In the genomic region with DNA sequence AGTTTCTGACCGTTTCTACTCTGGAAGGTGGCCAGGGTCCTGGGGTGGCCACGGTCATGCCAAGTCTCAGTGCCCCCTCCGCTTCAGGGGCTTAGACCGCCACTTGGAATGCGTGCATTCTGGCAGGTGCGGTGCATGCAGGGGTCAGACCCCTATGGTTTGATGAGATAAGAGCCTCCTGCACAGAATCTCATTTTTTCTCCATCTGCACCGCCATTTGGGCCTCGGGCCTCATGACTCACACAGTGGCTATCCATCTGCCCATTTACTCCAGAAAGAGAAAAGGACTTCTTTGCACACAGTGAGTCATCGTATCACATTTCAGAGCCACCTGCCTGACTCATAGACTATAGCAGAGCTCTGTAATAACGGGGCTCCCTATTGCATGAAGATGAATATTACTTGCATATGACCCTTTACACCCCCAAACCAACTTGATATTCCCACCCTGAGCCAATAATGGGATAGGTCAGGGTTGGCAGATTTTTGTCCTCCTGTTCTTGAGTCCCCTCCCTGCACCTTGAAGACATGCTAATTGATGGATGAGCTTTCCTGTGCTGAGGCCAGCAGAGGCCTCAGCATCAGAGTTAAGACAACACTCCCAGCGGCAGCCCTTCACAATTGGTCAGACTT, we compare ENCODE assay signal across 8 cellular contexts.
DNase-seq lines count a peak whose midpoint lies in the region; ATAC-seq and TF ChIP-seq lines count a peak whose summit lies in the region.
"Had no signal": no experiment of that assay in that cellular context is flagged by ENCODE, and none has a peak within 500 bp of the region (broad histone marks: within the 10 kb centered on the region; RNA-seq: fewer than 3 reads in every experiment).

No MANE protein-coding gene starts in this region.

- H3K79me2 ChIP-seq in HCT116 (ENCODE audit: insufficient read depth, low read length): no peaks in the 10 kb centered on the region

- RAD21 ChIA-PET in HCT116 (lab: Charles Lee; ENCODE audit: low non-redundant PET in 1 of 2, low total read pairs in 2 of 2, uncharacterized antibody in 2 of 2, unreplicated experiment in 2 of 2): interaction anchor here (0.6 kb wide), 2 partner anchors 120 to 244 kb away, joined by 3 read pairs; no protein-coding TSS in a partner anchor

- in situ Hi-C loops in GM13977 (cut with MboI; ENCODE audit: low pct_unique_long_range_greater_than_20kb, low sequenced_read_pairs, unreplicated experiment): no loop called here

- ATAC-seq in HCT116 (peak; percentile 81), HG03135 (IDR thresholded peaks at IDR 0.05; ENCODE audit: unreplicated experiment) (no peak)
- ATAC-seq: heart left ventricle had no signal

- no peaks in the 10 kb centered on the region for H4K20me1 ChIP-seq in HCT116 (ENCODE audit: insufficient read depth)

- CTCF ChIA-PET in HCT116 (lab: Charles Lee): no interaction called here

- POLR2A ChIA-PET in HCT116 (lab: Charles Lee): interaction anchor here (0.7 kb wide), 1 partner anchor 114 kb away, joined by 3 read pairs; no protein-coding TSS in a partner anchor

- TF ChIP-seq CTCF in HCT116 (IDR thresholded peaks at IDR 0.05 in 2 of 3, conservative IDR thresholded peaks at IDR 0.05 in 1 of 3; ENCODE audit: borderline replicate concordance in 1 of 3, insufficient read depth in 1 of 3, low read depth in 2 of 3, low read length in 2 of 3) (no peak), epithelial cell of proximal tubule (conservative IDR thresholded peaks at IDR 0.05; ENCODE audit: low read depth, low read length) (no peak), GM13977 (IDR thresholded peaks at IDR 0.05; ENCODE audit: extremely low read depth, insufficient read depth, missing control alignments) (no peak)

- BruUV-seq in HCT116 (replicated peaks; lab: Mats Ljungman, UMichigan): no TSS peak

- H3K4me3 ChIP-seq in HCT116 (replicated peaks in 1 of 2; ENCODE audit: low read depth in 1 of 2, low read length in 2 of 2): peak overlapping the region in 1 of 2 experiments; percentile 36; a peak in 2 of 4 replicates
- H3K4me3 ChIP-seq in epithelial cell of proximal tubule (ENCODE audit: low read depth, low read length): no peak overlapping the region
- no peak overlapping the region for H3K4me3 ChIP-seq in skeletal muscle tissue (ENCODE audit: low read length in 3 of 3)
- H3K4me3 ChIP-seq: heart left ventricle had no signal

- DNase-seq in HCT116 (ENCODE audit: low read depth, low spot score) (peak; percentile 92), NCI-H82 treated with DMSO at 0.1 percent for 48 hours (lab: John Stamatoyannopoulos, UW; ENCODE audit: unreplicated experiment) (peak; percentile 26), epithelial cell of proximal tubule (ENCODE audit: low read depth) (peak; percentile 76), GM13977 (ENCODE audit: low spot score) (no peak), NOMO-1 treated with DMSO at 0.1 percent for 48 hours (lab: John Stamatoyannopoulos, UW; ENCODE audit: unreplicated experiment) (no peak)
- DNase-seq: heart left ventricle had no signal

- no peaks in the 10 kb centered on the region for H3K9me2 ChIP-seq in HCT116 (ENCODE audit: insufficient read depth)

- H3K27me3 ChIP-seq in HCT116 (ENCODE audit: insufficient read depth, low read length) (no peaks in the 10 kb centered on the region), skeletal muscle tissue (ENCODE audit: control insufficient read depth in 3 of 3, insufficient read depth in 3 of 3, low read length in 3 of 3) (no peaks in the 10 kb centered on the region)
- H3K27me3 ChIP-seq: heart left ventricle had no signal

- H3K36me3 ChIP-seq in HCT116 (ENCODE audit: control insufficient read depth in 1 of 2, insufficient read depth in 2 of 2, low read length in 2 of 2): no peaks in the 10 kb centered on the region
- no peaks in the 10 kb centered on the region for H3K36me3 ChIP-seq in skeletal muscle tissue (ENCODE audit: control insufficient read depth in 3 of 3, insufficient read depth in 3 of 3, low read length in 3 of 3)
- H3K36me3 ChIP-seq: heart left ventricle had no signal

- no peak for TF ChIP-seq POLR2A in HCT116 (IDR thresholded peaks at IDR 0.05; ENCODE audit: borderline replicate concordance, extremely low read depth, insufficient read depth, insufficient read length)

- intact Hi-C loops in HCT116 (cut with micrococcal nuclease): loop anchor here (2.0 kb wide), 1 partner anchor 157 kb away; the partner anchor contains the start of gene NR3C1

- H3K4me2 ChIP-seq in HCT116 (ENCODE audit: low read length): peak overlapping the region; percentile 81

- peak overlapping the region; percentile 79 for H2AFZ ChIP-seq in HCT116 (ENCODE audit: low read depth, low read length, poor library complexity, severe bottlenecking)

- peak overlapping the region; percentile 77 for H3K27ac ChIP-seq in HCT116 (ENCODE audit: low read depth, low read length)
- peak overlapping the region; percentile 89 for H3K27ac ChIP-seq in skeletal muscle tissue (ENCODE audit: low read depth, low read length)
- H3K27ac ChIP-seq: heart left ventricle had no signal

- peaks cover 54 to 79% of the 10 kb centered on the region in 2 experiments for H3K4me1 ChIP-seq in HCT116 (ENCODE audit: control insufficient read depth in 1 of 2, insufficient read depth in 2 of 2, low read length in 2 of 2)
- peaks cover 36 to 54% (median 42%) of the 10 kb centered on the region in 3 donors for H3K4me1 ChIP-seq in skeletal muscle tissue (ENCODE audit: control insufficient read depth in 3 of 3, insufficient read depth in 3 of 3, low read length in 3 of 3)

- no peak for TF ChIP-seq RAD21 in HCT116 (IDR thresholded peaks at IDR 0.05; ENCODE audit: low read depth)

- H3K9me3 ChIP-seq in HCT116 (ENCODE audit: control insufficient read depth in 1 of 2, insufficient read depth in 1 of 2, low read depth in 1 of 2, low read length in 2 of 2) (no peaks in the 10 kb centered on the region; a peak in 1 of 4 replicates), skeletal muscle tissue (ENCODE audit: control insufficient read depth in 3 of 3, low read length in 3 of 3) (no peaks in the 10 kb centered on the region)
- H3K9me3 ChIP-seq: heart left ventricle had no signal

- H3K9ac ChIP-seq in HCT116 (ENCODE audit: low read length) (peak overlapping the region; percentile 26), skeletal muscle tissue (ENCODE audit: low read depth in 1 of 3, low read length in 3 of 3) (peak overlapping the region in 1 of 3 donors; percentile 47)

TF ChIP-seq in HCT116, 20 proteins besides CTCF, POLR2A, EP300 and RAD21:
- TF ChIP-seq ELF1 (IDR thresholded peaks at IDR 0.05; ENCODE audit: borderline replicate concordance, low read depth) (no peak), POLR2AphosphoS5 (IDR thresholded peaks at IDR 0.05; ENCODE audit: low read depth, low read length) (peak; percentile 69; the same call in 1 of the 2 replicates), ZBTB33 (IDR thresholded peaks at IDR 0.05; ENCODE audit: extremely low read depth, insufficient replicate concordance, low read length) (peak; percentile 35), TCF7L2 (IDR thresholded peaks at IDR 0.05; ENCODE audit: borderline replicate concordance, extremely low read depth, insufficient read depth, insufficient read length) (peak; percentile 91), ZFX (IDR thresholded peaks at IDR 0.05) (no peak), CBX3 (IDR thresholded peaks at IDR 0.05; ENCODE audit: low read depth) (no peak), SIN3A (IDR thresholded peaks at IDR 0.05; ENCODE audit: low read depth) (no peak), ZNF274 (IDR thresholded peaks at IDR 0.05; ENCODE audit: low read depth, low read length) (no peak), YY1 (IDR thresholded peaks at IDR 0.05; ENCODE audit: extremely low read depth, insufficient replicate concordance, low read depth, low read length) (peak; percentile 87), SRF (IDR thresholded peaks at IDR 0.05; ENCODE audit: low read depth) (no peak), EZH2phosphoT487 (IDR thresholded peaks at IDR 0.05; ENCODE audit: borderline replicate concordance) (no peak)

Comparison
In these comparisons a context has a peak if more than half of its experiments do, and no peak if none do; other contexts are left out.
1. DNase-seq: peak in HCT116 (single experiment), NCI-H82 treated with DMSO at 0.1 percent for 48 hours (single experiment) and epithelial cell of proximal tubule (single experiment); none in GM13977 (single experiment) and NOMO-1 treated with DMSO at 0.1 percent for 48 hours (single experiment).